1 cellular context compared by ENCODE assay signal in genomic region chr4:77819836-77820679, GRCh38.
A peak's percentile ranks its signal among the peaks of the same experiment; 100 is the strongest.
TF ChIP-seq lines count a peak whose summit lies in the region.

No MANE protein-coding gene starts in this region.

TF ChIP-seq in K562, 482 proteins besides CTCF, POLR2A, EP300 and RAD21 (continued from another document and continues in another):
- TF ChIP-seq, protein P1, sequence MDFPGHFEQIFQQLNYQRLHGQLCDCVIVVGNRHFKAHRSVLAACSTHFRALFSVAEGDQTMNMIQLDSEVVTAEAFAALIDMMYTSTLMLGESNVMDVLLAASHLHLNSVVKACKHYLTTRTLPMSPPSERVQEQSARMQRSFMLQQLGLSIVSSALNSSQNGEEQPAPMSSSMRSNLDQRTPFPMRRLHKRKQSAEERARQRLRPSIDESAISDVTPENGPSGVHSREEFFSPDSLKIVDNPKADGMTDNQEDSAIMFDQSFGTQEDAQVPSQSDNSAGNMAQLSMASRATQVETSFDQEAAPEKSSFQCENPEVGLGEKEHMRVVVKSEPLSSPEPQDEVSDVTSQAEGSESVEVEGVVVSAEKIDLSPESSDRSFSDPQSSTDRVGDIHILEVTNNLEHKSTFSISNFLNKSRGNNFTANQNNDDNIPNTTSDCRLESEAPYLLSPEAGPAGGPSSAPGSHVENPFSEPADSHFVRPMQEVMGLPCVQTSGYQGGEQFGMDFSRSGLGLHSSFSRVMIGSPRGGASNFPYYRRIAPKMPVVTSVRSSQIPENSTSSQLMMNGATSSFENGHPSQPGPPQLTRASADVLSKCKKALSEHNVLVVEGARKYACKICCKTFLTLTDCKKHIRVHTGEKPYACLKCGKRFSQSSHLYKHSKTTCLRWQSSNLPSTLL (IDR thresholded peaks at IDR 0.05) = no peak
- peak; percentile 80 for TF ChIP-seq CREM (IDR thresholded peaks at IDR 0.05; ENCODE audit: low read depth)
- TF ChIP-seq ZC3H8 (IDR thresholded peaks at IDR 0.05) = no peak
- no peak for TF ChIP-seq TCF15 (CRISPR knock-in tag; IDR thresholded peaks at IDR 0.05)
- no peak for TF ChIP-seq SIRT6 (IDR thresholded peaks at IDR 0.05; ENCODE audit: low read depth, low read length)
- no peak for TF ChIP-seq GTF2A2 (tag; IDR thresholded peaks at IDR 0.05)
- TF ChIP-seq, protein P2, sequence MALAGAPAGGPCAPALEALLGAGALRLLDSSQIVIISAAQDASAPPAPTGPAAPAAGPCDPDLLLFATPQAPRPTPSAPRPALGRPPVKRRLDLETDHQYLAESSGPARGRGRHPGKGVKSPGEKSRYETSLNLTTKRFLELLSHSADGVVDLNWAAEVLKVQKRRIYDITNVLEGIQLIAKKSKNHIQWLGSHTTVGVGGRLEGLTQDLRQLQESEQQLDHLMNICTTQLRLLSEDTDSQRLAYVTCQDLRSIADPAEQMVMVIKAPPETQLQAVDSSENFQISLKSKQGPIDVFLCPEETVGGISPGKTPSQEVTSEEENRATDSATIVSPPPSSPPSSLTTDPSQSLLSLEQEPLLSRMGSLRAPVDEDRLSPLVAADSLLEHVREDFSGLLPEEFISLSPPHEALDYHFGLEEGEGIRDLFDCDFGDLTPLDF (CRISPR knock-in tag; IDR thresholded peaks at IDR 0.05) = peak; percentile 73; the same call in 1 of the 2 replicates
- TF ChIP-seq TGIF2 (CRISPR knock-in tag; IDR thresholded peaks at IDR 0.05) = no peak
- TF ChIP-seq AFF4 (CRISPR knock-in tag; IDR thresholded peaks at IDR 0.05) = peak; percentile 55; the same call in 1 of the 2 replicates
- TF ChIP-seq ZBTB9 (CRISPR knock-in tag; IDR thresholded peaks at IDR 0.05) = no peak
- no peak for TF ChIP-seq THRB (CRISPR knock-in tag; conservative IDR thresholded peaks at IDR 0.05)
- TF ChIP-seq DLX4 (CRISPR knock-in tag; IDR thresholded peaks at IDR 0.05) = no peak
- TF ChIP-seq FOXP1 (CRISPR knock-in tag; IDR thresholded peaks at IDR 0.05) = peak; percentile 64
- TF ChIP-seq SMARCE1 (IDR thresholded peaks at IDR 0.05) = 0 out of 2 replicates have a peak, but pooled peaks have one; percentile 36
- no peak; the same call in 1 of the 2 replicates for TF ChIP-seq ATF1 (CRISPR knock-in tag; IDR thresholded peaks at IDR 0.05)
- TF ChIP-seq ATF1 (tag; IDR thresholded peaks at IDR 0.05) = peak; percentile 89
- no peak for TF ChIP-seq HSF4 (CRISPR knock-in tag; IDR thresholded peaks at IDR 0.05; ENCODE audit: borderline replicate concordance)
- no peak for TF ChIP-seq ZBTB17 (CRISPR knock-in tag; IDR thresholded peaks at IDR 0.05)
- no peak for TF ChIP-seq U2AF2 (optimal IDR thresholded peaks at IDR 0.05; ENCODE audit: low read depth, low read length)
- TF ChIP-seq PHF21A (IDR thresholded peaks at IDR 0.05; ENCODE audit: borderline replicate concordance, low read depth) = no peak
- no peak for TF ChIP-seq ZNF551 (CRISPR knock-in tag; IDR thresholded peaks at IDR 0.05)
- TF ChIP-seq SNRNP70 (optimal IDR thresholded peaks at IDR 0.05; ENCODE audit: low read depth, low read length) = no peak
- TF ChIP-seq ZNF778 (CRISPR knock-in tag; IDR thresholded peaks at IDR 0.05) = no peak
- TF ChIP-seq ARHGAP35 (IDR thresholded peaks at IDR 0.05; ENCODE audit: partially characterized antibody) = no peak
- no peak for TF ChIP-seq RBM17 (IDR thresholded peaks at IDR 0.05; ENCODE audit: borderline replicate concordance, low read depth, low read length)
- no peak for TF ChIP-seq ZZZ3 (IDR thresholded peaks at IDR 0.05)
- TF ChIP-seq, protein P3, sequence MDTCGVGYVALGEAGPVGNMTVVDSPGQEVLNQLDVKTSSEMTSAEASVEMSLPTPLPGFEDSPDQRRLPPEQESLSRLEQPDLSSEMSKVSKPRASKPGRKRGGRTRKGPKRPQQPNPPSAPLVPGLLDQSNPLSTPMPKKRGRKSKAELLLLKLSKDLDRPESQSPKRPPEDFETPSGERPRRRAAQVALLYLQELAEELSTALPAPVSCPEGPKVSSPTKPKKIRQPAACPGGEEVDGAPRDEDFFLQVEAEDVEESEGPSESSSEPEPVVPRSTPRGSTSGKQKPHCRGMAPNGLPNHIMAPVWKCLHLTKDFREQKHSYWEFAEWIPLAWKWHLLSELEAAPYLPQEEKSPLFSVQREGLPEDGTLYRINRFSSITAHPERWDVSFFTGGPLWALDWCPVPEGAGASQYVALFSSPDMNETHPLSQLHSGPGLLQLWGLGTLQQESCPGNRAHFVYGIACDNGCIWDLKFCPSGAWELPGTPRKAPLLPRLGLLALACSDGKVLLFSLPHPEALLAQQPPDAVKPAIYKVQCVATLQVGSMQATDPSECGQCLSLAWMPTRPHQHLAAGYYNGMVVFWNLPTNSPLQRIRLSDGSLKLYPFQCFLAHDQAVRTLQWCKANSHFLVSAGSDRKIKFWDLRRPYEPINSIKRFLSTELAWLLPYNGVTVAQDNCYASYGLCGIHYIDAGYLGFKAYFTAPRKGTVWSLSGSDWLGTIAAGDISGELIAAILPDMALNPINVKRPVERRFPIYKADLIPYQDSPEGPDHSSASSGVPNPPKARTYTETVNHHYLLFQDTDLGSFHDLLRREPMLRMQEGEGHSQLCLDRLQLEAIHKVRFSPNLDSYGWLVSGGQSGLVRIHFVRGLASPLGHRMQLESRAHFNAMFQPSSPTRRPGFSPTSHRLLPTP (IDR thresholded peaks at IDR 0.05; ENCODE audit: borderline replicate concordance, extremely low read depth, insufficient read length) = no peak
- no peak for TF ChIP-seq RFX1 (IDR thresholded peaks at IDR 0.05)
- TF ChIP-seq ETS2 (tag; IDR thresholded peaks at IDR 0.05; ENCODE audit: borderline replicate concordance, poor library complexity, severe bottlenecking) = no peak
- TF ChIP-seq RBM14 (IDR thresholded peaks at IDR 0.05; ENCODE audit: borderline replicate concordance, insufficient read depth, low read depth, low read length) = no peak
- TF ChIP-seq DNMT1 (IDR thresholded peaks at IDR 0.05) = no peak
- no peak for TF ChIP-seq CHD4 (IDR thresholded peaks at IDR 0.05; ENCODE audit: insufficient read depth, insufficient replicate concordance, low read depth, low read length, poor library complexity, severe bottlenecking)
- TF ChIP-seq, protein P4, sequence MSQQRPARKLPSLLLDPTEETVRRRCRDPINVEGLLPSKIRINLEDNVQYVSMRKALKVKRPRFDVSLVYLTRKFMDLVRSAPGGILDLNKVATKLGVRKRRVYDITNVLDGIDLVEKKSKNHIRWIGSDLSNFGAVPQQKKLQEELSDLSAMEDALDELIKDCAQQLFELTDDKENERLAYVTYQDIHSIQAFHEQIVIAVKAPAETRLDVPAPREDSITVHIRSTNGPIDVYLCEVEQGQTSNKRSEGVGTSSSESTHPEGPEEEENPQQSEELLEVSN (IDR thresholded peaks at IDR 0.05; ENCODE audit: borderline replicate concordance in 1 of 2, extremely low read depth in 1 of 2, insufficient read depth in 1 of 2, insufficient read length in 1 of 2, low read depth in 1 of 2, low read length in 1 of 2, poor library complexity in 1 of 2, severe bottlenecking in 1 of 2) = peak; percentile 50 to 75
- no peak for TF ChIP-seq SPI1 (IDR thresholded peaks at IDR 0.05; ENCODE audit: borderline replicate concordance, low read depth, low read length)
- no peak for TF ChIP-seq NELFE (IDR thresholded peaks at IDR 0.05; ENCODE audit: insufficient read depth, insufficient read length)
- no peak for TF ChIP-seq ZNF384 (IDR thresholded peaks at IDR 0.05; ENCODE audit: low read depth, low read length)
- peak; percentile 55; the same call in 1 of the 2 replicates for TF ChIP-seq NBN (IDR thresholded peaks at IDR 0.05; ENCODE audit: low read depth)
- TF ChIP-seq SRSF9 (IDR thresholded peaks at IDR 0.05; ENCODE audit: borderline replicate concordance, low read depth, low read length) = no peak
- no peak for TF ChIP-seq NFATC3 (IDR thresholded peaks at IDR 0.05)
- TF ChIP-seq, protein P5, sequence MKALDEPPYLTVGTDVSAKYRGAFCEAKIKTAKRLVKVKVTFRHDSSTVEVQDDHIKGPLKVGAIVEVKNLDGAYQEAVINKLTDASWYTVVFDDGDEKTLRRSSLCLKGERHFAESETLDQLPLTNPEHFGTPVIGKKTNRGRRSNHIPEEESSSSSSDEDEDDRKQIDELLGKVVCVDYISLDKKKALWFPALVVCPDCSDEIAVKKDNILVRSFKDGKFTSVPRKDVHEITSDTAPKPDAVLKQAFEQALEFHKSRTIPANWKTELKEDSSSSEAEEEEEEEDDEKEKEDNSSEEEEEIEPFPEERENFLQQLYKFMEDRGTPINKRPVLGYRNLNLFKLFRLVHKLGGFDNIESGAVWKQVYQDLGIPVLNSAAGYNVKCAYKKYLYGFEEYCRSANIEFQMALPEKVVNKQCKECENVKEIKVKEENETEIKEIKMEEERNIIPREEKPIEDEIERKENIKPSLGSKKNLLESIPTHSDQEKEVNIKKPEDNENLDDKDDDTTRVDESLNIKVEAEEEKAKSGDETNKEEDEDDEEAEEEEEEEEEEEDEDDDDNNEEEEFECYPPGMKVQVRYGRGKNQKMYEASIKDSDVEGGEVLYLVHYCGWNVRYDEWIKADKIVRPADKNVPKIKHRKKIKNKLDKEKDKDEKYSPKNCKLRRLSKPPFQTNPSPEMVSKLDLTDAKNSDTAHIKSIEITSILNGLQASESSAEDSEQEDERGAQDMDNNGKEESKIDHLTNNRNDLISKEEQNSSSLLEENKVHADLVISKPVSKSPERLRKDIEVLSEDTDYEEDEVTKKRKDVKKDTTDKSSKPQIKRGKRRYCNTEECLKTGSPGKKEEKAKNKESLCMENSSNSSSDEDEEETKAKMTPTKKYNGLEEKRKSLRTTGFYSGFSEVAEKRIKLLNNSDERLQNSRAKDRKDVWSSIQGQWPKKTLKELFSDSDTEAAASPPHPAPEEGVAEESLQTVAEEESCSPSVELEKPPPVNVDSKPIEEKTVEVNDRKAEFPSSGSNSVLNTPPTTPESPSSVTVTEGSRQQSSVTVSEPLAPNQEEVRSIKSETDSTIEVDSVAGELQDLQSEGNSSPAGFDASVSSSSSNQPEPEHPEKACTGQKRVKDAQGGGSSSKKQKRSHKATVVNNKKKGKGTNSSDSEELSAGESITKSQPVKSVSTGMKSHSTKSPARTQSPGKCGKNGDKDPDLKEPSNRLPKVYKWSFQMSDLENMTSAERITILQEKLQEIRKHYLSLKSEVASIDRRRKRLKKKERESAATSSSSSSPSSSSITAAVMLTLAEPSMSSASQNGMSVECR (CRISPR knock-in tag; IDR thresholded peaks at IDR 0.05) = peak; percentile 32
- TF ChIP-seq FOXK1 (CRISPR knock-in tag; IDR thresholded peaks at IDR 0.05; ENCODE audit: borderline replicate concordance) = no peak
- TF ChIP-seq NEUROD1 (IDR thresholded peaks at IDR 0.05; ENCODE audit: borderline replicate concordance, low read depth, low read length, partially characterized antibody) = no peak
- 0 out of 2 replicates have a peak, but pooled peaks have one; percentile 21 for TF ChIP-seq NFE2 (IDR thresholded peaks at IDR 0.05; ENCODE audit: low read depth)
- no peak for TF ChIP-seq HNRNPK (IDR thresholded peaks at IDR 0.05; ENCODE audit: low read depth, low read length, poor library complexity, severe bottlenecking)
- TF ChIP-seq HDAC1 (IDR thresholded peaks at IDR 0.05) = peak in 1 of 2 experiments; percentile 63; a peak in 2 of 4 replicates
